ENCODE assay signal across 1 cellular context in genomic region chrX:12980044-12980443, GRCh38.
TF ChIP-seq lines count a peak whose summit lies in the region.

No MANE protein-coding gene starts in this region.

TF ChIP-seq in GM12878, 131 proteins besides CTCF, POLR2A, EP300 and RAD21:
- TF ChIP-seq ZBTB33 (IDR thresholded peaks at IDR 0.05) (peak; percentile 43; the same call in 1 of the 2 replicates), HDGF (IDR thresholded peaks at IDR 0.05) (peak; percentile 30; the same call in 1 of the 2 replicates), MLLT1 (IDR thresholded peaks at IDR 0.05) (0 out of 2 replicates have a peak, but pooled peaks have one; percentile 23), IKZF2 (IDR thresholded peaks at IDR 0.05) (peak in 1 of 2 experiments; percentile 21; a peak in 1 of 4 replicates)
